Comparison of ENCODE assay signal across 24 cellular contexts in the genomic region with DNA sequence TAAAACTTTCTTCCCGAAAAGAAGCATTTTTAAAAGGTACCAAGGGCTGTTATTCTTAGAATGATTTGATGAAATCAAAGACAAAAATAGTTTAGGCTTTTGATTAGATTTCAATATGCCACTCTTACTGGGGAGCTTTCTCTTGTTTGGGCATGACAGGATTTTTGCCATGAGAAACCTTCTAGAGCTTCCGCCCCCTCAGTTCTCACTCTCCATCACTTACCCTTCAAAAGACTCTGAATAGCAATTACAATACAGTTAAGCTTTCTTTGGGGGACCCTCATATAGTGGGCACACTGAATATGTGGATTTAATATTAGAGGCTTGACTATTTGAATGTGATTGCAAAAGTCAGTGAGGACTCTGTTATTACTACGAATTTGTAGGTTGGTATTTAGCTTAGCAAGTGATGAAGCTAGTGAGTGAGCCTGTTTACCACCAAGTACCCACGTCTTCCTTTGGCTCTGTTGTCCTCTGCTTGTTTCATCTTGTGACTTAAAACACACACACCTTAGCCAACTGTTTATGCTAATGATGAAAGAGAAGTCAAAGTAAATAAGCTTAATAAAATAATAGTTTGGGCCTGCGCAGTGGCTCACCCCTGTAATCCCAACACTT.
A peak's percentile ranks its signal among the peaks of the same experiment; 100 is the strongest.
DNase-seq lines count a peak whose midpoint lies in the region; ATAC-seq lines count a peak whose summit lies in the region.
"Had no signal": no experiment of that assay in that cellular context is flagged by ENCODE, and none has a peak within 500 bp of the region (broad histone marks: within the 10 kb centered on the region; RNA-seq: fewer than 3 reads in every experiment).

No MANE protein-coding gene starts in this region.

- ATAC-seq in CD4-positive, CD25-positive, alpha-beta regulatory T cell (ENCODE audit: low read depth in 2 of 2), result no peak
- ATAC-seq in left lobe of liver, result no peak
- ATAC-seq: PC-3, Right ventricle myocardium inferior had no signal

- no peak overlapping the region for H3K27ac Mint-ChIP-seq in activated naive CD4-positive, alpha-beta T cell treated with anti-CD3 and anti-CD28 coated beads for 36 hours
- H3K27ac Mint-ChIP-seq in CD4-positive, CD25-positive, alpha-beta regulatory T cell, result peak overlapping the region; percentile 72 to 82 (median 79)
- peak overlapping the region; percentile 55 for H3K27ac Mint-ChIP-seq in activated T-helper 2 cell treated with anti-CD3 and anti-CD28 coated beads, Interferon-gamma antibody, Interleukin-2, Interleukin-4, amounts not matched to agents 10 μg/mL and 5 μg/mL and 100 μg/mL, durations not matched to agents 14 hours and 24 hours and 36 hours

- H3K36me3 Mint-ChIP-seq in activated naive CD4-positive, alpha-beta T cell treated with anti-CD3 and anti-CD28 coated beads for 36 hours (ENCODE audit: low read depth), result peaks cover 2% of the 10 kb centered on the region
- H3K36me3 Mint-ChIP-seq in CD4-positive, CD25-positive, alpha-beta regulatory T cell, result peaks cover 8% of the 10 kb centered on the region
- no peaks in the 10 kb centered on the region for H3K36me3 Mint-ChIP-seq in activated T-helper 2 cell treated with anti-CD3 and anti-CD28 coated beads, Interferon-gamma antibody, Interleukin-2, Interleukin-4, amounts not matched to agents 10 μg/mL and 5 μg/mL and 100 μg/mL, durations not matched to agents 14 hours and 24 hours and 36 hours (ENCODE audit: low read depth)

- H3K27ac ChIP-seq in CD4-positive, CD25-positive, alpha-beta regulatory T cell (ENCODE audit: insufficient read depth, low read length, poor library complexity, severe bottlenecking), result no peak overlapping the region
- H3K27ac ChIP-seq: SJCRH30 had no signal

- H3K36me3 ChIP-seq in CD4-positive, CD25-positive, alpha-beta regulatory T cell (ENCODE audit: control insufficient read depth, insufficient read depth, low read length), result no peaks in the 10 kb centered on the region
- H3K36me3 ChIP-seq: MG63, SJCRH30 had no signal

- H3K4me3 ChIP-seq in CD4-positive, CD25-positive, alpha-beta regulatory T cell (ENCODE audit: low read depth, low read length), result no peak overlapping the region
- H3K4me3 ChIP-seq: MG63, SJCRH30 had no signal

- intact Hi-C loops in activated naive CD4-positive, alpha-beta T cell treated with anti-CD3 and anti-CD28 coated beads for 36 hours (cut with micrococcal nuclease), result no loop called here
- intact Hi-C loops in activated T-helper 2 cell treated with anti-CD3 and anti-CD28 coated beads, Interferon-gamma antibody, Interleukin-2, Interleukin-4, amounts not matched to agents 10 μg/mL and 5 μg/mL and 100 μg/mL, durations not matched to agents 14 hours and 24 hours and 36 hours (cut with micrococcal nuclease), result loop anchor here (5.0 kb wide), 1 partner anchor 41 kb away; no protein-coding TSS in a partner anchor

- peak; percentile 12 for DNase-seq in activated CD4-positive, alpha-beta T cell treated with anti-CD3 and anti-CD28 coated beads for 48 hours
- no peak for DNase-seq in activated CD4-positive, alpha-beta T cell treated with anti-CD3 and anti-CD28 coated beads, Interleukin-2, amount 50 U/mL, for 4 hours
- DNase-seq in activated naive CD4-positive, alpha-beta T cell treated with anti-CD3 and anti-CD28 coated beads for 36 hours, result peak; percentile 8
- no peak for DNase-seq in activated naive CD4-positive, alpha-beta T cell treated with Interleukin-2 at 50 U/mL for 16 hours
- no peak for DNase-seq in CD4-positive, CD25-positive, alpha-beta regulatory T cell
- DNase-seq in activated T-helper 2 cell treated with anti-CD3 and anti-CD28 coated beads, Interferon-gamma antibody, Interleukin-2, Interleukin-4, amounts not matched to agents 10 μg/mL and 5 μg/mL and 100 μg/mL, durations not matched to agents 14 hours and 24 hours and 36 hours (ENCODE audit: low spot score), result no peak
- no peak for DNase-seq in GM19240 (ENCODE audit: insufficient read length, low spot score)
- no peak for DNase-seq in left lobe of liver (ENCODE audit: low spot score)
- DNase-seq: 8988T, DMS153, DND-41, H7, KBM-7, MG63, NCI-H1105 treated with DMSO at 0.1 percent for 48 hours, NCI-H146, NCI-H1930, NCI-H2107, NCI-H446, NCI-H524 treated with DMSO at 0.1 percent for 48 hours, NCI-H774, PC-3, SJCRH30 had no signal

- no peaks in the 10 kb centered on the region for H3K9me3 ChIP-seq in CD4-positive, CD25-positive, alpha-beta regulatory T cell (ENCODE audit: control insufficient read depth in 2 of 2, low read length in 2 of 2)
- H3K9me3 ChIP-seq: MG63, SJCRH30 had no signal

- CTCF ChIA-PET in activated naive CD4-positive, alpha-beta T cell treated with anti-CD3 and anti-CD28 coated beads for 36 hours (lab: Charles Lee), result interaction anchor here (1.0 to 1.6 kb wide), 3 partner anchors 9 to 62 kb away, joined by 3 to 4 read pairs (median 3); no protein-coding TSS in a partner anchor

- H3K27me3 ChIP-seq in CD4-positive, CD25-positive, alpha-beta regulatory T cell (ENCODE audit: control insufficient read depth, insufficient read depth, low read length), result no peaks in the 10 kb centered on the region
- H3K27me3 ChIP-seq: MG63, SJCRH30 had no signal

- no peaks in the 10 kb centered on the region for H3K4me1 ChIP-seq in CD4-positive, CD25-positive, alpha-beta regulatory T cell (ENCODE audit: control insufficient read depth, insufficient read depth, low read length, poor library complexity, severe bottlenecking)

- peak overlapping the region; percentile 14 for H3K4me3 Mint-ChIP-seq in activated naive CD4-positive, alpha-beta T cell treated with anti-CD3 and anti-CD28 coated beads for 36 hours
- peak overlapping the region in 1 of 4 donors; percentile 59 for H3K4me3 Mint-ChIP-seq in CD4-positive, CD25-positive, alpha-beta regulatory T cell
- peak overlapping the region; percentile 26 for H3K4me3 Mint-ChIP-seq in activated T-helper 2 cell treated with anti-CD3 and anti-CD28 coated beads, Interferon-gamma antibody, Interleukin-2, Interleukin-4, amounts not matched to agents 10 μg/mL and 5 μg/mL and 100 μg/mL, durations not matched to agents 14 hours and 24 hours and 36 hours (ENCODE audit: low read depth)

- H3K27me3 Mint-ChIP-seq in activated naive CD4-positive, alpha-beta T cell treated with anti-CD3 and anti-CD28 coated beads for 36 hours (ENCODE audit: low read depth), result no peaks in the 10 kb centered on the region
- H3K27me3 Mint-ChIP-seq in CD4-positive, CD25-positive, alpha-beta regulatory T cell, result no peaks in the 10 kb centered on the region
- H3K27me3 Mint-ChIP-seq in activated T-helper 2 cell treated with anti-CD3 and anti-CD28 coated beads, Interferon-gamma antibody, Interleukin-2, Interleukin-4, amounts not matched to agents 10 μg/mL and 5 μg/mL and 100 μg/mL, durations not matched to agents 14 hours and 24 hours and 36 hours (ENCODE audit: low read depth), result no peaks in the 10 kb centered on the region

- peaks cover 3% of the 10 kb centered on the region for H3K9me3 Mint-ChIP-seq in activated naive CD4-positive, alpha-beta T cell treated with anti-CD3 and anti-CD28 coated beads for 36 hours
- H3K9me3 Mint-ChIP-seq in CD4-positive, CD25-positive, alpha-beta regulatory T cell, result peaks cover 0 to 2% (median 0%) of the 10 kb centered on the region in 7 donors
- no peaks in the 10 kb centered on the region for H3K9me3 Mint-ChIP-seq in activated T-helper 2 cell treated with anti-CD3 and anti-CD28 coated beads, Interferon-gamma antibody, Interleukin-2, Interleukin-4, amounts not matched to agents 10 μg/mL and 5 μg/mL and 100 μg/mL, durations not matched to agents 14 hours and 24 hours and 36 hours

- peaks cover 21% of the 10 kb centered on the region for H3K4me1 Mint-ChIP-seq in activated naive CD4-positive, alpha-beta T cell treated with anti-CD3 and anti-CD28 coated beads for 36 hours (ENCODE audit: low read depth)
- peaks cover 0 to 21% (median 9%) of the 10 kb centered on the region in 4 donors for H3K4me1 Mint-ChIP-seq in CD4-positive, CD25-positive, alpha-beta regulatory T cell
- H3K4me1 Mint-ChIP-seq in activated T-helper 2 cell treated with anti-CD3 and anti-CD28 coated beads, Interferon-gamma antibody, Interleukin-2, Interleukin-4, amounts not matched to agents 10 μg/mL and 5 μg/mL and 100 μg/mL, durations not matched to agents 14 hours and 24 hours and 36 hours (ENCODE audit: low read depth), result peaks cover 20% of the 10 kb centered on the region

Comparison
In these comparisons a context has a peak if more than half of its experiments do, and no peak if none do; other contexts are left out.
1. DNase-seq: peak in activated CD4-positive, alpha-beta T cell treated with anti-CD3 and anti-CD28 coated beads for 48 hours (single experiment) and activated naive CD4-positive, alpha-beta T cell treated with anti-CD3 and anti-CD28 coated beads for 36 hours (single experiment); none in activated CD4-positive, alpha-beta T cell treated with anti-CD3 and anti-CD28 coated beads, Interleukin-2, amount 50 U/mL, for 4 hours (0 of 2), activated naive CD4-positive, alpha-beta T cell treated with Interleukin-2 at 50 U/mL for 16 hours (single experiment), CD4-positive, CD25-positive, alpha-beta regulatory T cell (0 of 3), activated T-helper 2 cell treated with anti-CD3 and anti-CD28 coated beads, Interferon-gamma antibody, Interleukin-2, Interleukin-4, amounts not matched to agents 10 μg/mL and 5 μg/mL and 100 μg/mL, durations not matched to agents 14 hours and 24 hours and 36 hours (single experiment), GM19240 (single experiment) and left lobe of liver (single experiment).